1 cellular context compared by ENCODE assay signal in genomic region chr12:51318057-51318806, GRCh38.
TF ChIP-seq lines count a peak whose summit lies in the region.
"Not testable (repeated sequence)": the region's sequence is repeated elsewhere in the genome, so short reads cannot be mapped to it uniquely, and the experiment has no call there.

No MANE protein-coding gene starts in this region.

TF ChIP-seq in K562, 482 proteins besides CTCF, POLR2A, EP300 and RAD21:
- TF ChIP-seq TEAD4 (IDR thresholded peaks at IDR 0.05; ENCODE audit: low read length) = peak; percentile 55; the same call in 1 of the 2 replicates
- TF ChIP-seq TEAD4 (CRISPR knock-in tag; IDR thresholded peaks at IDR 0.05; ENCODE audit: borderline replicate concordance) = not testable (repeated sequence)
- TF ChIP-seq HDAC1 (IDR thresholded peaks at IDR 0.05) = 0 out of 4 replicates have a peak, but pooled peaks of 1 of the 2 experiments have one; percentile 8
- TF ChIP-seq GATAD2B (IDR thresholded peaks at IDR 0.05; ENCODE audit: borderline replicate concordance) = 0 out of 2 replicates have a peak, but pooled peaks have one; percentile 19
- TF ChIP-seq TAL1 (IDR thresholded peaks at IDR 0.05) = peak; percentile 27; the same call in 1 of the 2 replicates
- TF ChIP-seq SOX6 (IDR thresholded peaks at IDR 0.05) = peak; percentile 28; the same call in 1 of the 2 replicates
- peak; percentile 42; the same call in 1 of the 2 replicates for TF ChIP-seq CTBP1 (IDR thresholded peaks at IDR 0.05; ENCODE audit: borderline replicate concordance)
- peak; percentile 54 for TF ChIP-seq CBFA2T3 (IDR thresholded peaks at IDR 0.05)
- 0 out of 2 replicates have a peak, but pooled peaks have one; percentile 16 for TF ChIP-seq KLF16 (IDR thresholded peaks at IDR 0.05)
- 0 out of 2 replicates have a peak, but pooled peaks have one; percentile 36 for TF ChIP-seq ADNP (tag; IDR thresholded peaks at IDR 0.05)
- peak; percentile 61 for TF ChIP-seq DPF2 (IDR thresholded peaks at IDR 0.05)
- TF ChIP-seq SMARCE1 (IDR thresholded peaks at IDR 0.05) = peak; percentile 60; the same call in 1 of the 2 replicates
- TF ChIP-seq ARID1B (IDR thresholded peaks at IDR 0.05) = peak; percentile 74
